1 cellular context compared by ENCODE assay signal in genomic region chr2:207341816-207342215, GRCh38.
TF ChIP-seq lines count a peak whose summit lies in the region.

No MANE protein-coding gene starts in this region.

TF ChIP-seq in GM23338, 12 proteins besides CTCF, POLR2A, EP300 and RAD21:
- TF ChIP-seq ZNF462 (CRISPR knock-in tag; IDR thresholded peaks at IDR 0.05), result peak; percentile 74; the same call in 1 of the 2 replicates
- no peak for TF ChIP-seq ETS1 (IDR thresholded peaks at IDR 0.05)
- no peak for TF ChIP-seq ZNF114 (CRISPR knock-in tag; IDR thresholded peaks at IDR 0.05)
